In genomic region chr1:240356568-240356967, GRCh38 we compare ENCODE assay signal across 30 cellular contexts.
"Had no signal": no experiment of that assay in that cellular context is flagged by ENCODE, and none has a peak within 500 bp of the region (broad histone marks: within the 10 kb centered on the region; RNA-seq: fewer than 3 reads in every experiment).

No MANE protein-coding gene starts in this region.

- H3K4me1 ChIP-seq: esophagus muscularis mucosa, heart right ventricle, psoas muscle, tibial nerve, upper lobe of left lung had no signal

- DNase-seq: dermis blood vessel endothelial cell; effector memory CD4-positive, alpha-beta T cell; foreskin melanocyte; glutamatergic neuron; heart right ventricle; hippocampal formation; islet precursor cell; kidney glomerular epithelial cell; left colon; natural killer cell; occipital lobe; ovary; posterior cingulate gyrus; psoas muscle; right cardiac atrium; sigmoid colon; stimulated activated CD4-positive, alpha-beta T cell treated with anti-CD3 and anti-CD28 coated beads, Interleukin-15, amount 100 ng/mL, for 24 hours; stimulated activated CD4-positive, alpha-beta T cell treated with anti-CD3 and anti-CD28 coated beads, Interleukin-2, amount 100 ng/mL, for 48 hours; stimulated activated naive B cell treated with anti-CD40 and anti-IgM and Interleukin-4, amounts not matched to agents 10 μg/mL and 1 μg/mL and 100 μg/mL, for 72 hours; upper lobe of left lung had no signal

- H3K4me3 ChIP-seq: coronary artery, esophagus muscularis mucosa, heart right ventricle, lung, ovary, psoas muscle, sigmoid colon, skin epidermis, thoracic aorta, tibial nerve, upper lobe of left lung had no signal

- ATAC-seq: heart right ventricle; left colon; natural killer cell; psoas muscle; right cardiac atrium; stimulated activated naive B cell treated with anti-CD40 and anti-IgM and Interleukin-4, amounts not matched to agents 10 μg/mL and 1 μg/mL and 100 μg/mL, for 72 hours had no signal

- H3K4me1 Mint-ChIP-seq: memory B cell; natural killer cell; stimulated activated naive B cell treated with anti-CD40 and anti-IgM and Interleukin-4, amounts not matched to agents 10 μg/mL and 1 μg/mL and 100 μg/mL, for 72 hours had no signal

- H3K36me3 ChIP-seq: esophagus muscularis mucosa, heart right ventricle, ovary, sigmoid colon, thoracic aorta, upper lobe of left lung had no signal

- H3K9me3 ChIP-seq: esophagus muscularis mucosa, ovary, psoas muscle, sigmoid colon, thoracic aorta, tibial nerve, upper lobe of left lung had no signal

- H3K4me3 Mint-ChIP-seq: memory B cell; natural killer cell; stimulated activated naive B cell treated with anti-CD40 and anti-IgM and Interleukin-4, amounts not matched to agents 10 μg/mL and 1 μg/mL and 100 μg/mL, for 72 hours; stimulated activated naive CD8-positive, alpha-beta T cell treated with anti-CD3 and anti-CD28 coated beads, Interleukin-15, Interleukin-2, amounts not matched to agents 100 ng/mL and 50 ng/mL, for 24 hours had no signal

- FAIRE-seq: endothelial cell of umbilical vein, urothelium cell line had no signal

- H3K27ac Mint-ChIP-seq: memory B cell; natural killer cell; stimulated activated naive B cell treated with anti-CD40 and anti-IgM and Interleukin-4, amounts not matched to agents 10 μg/mL and 1 μg/mL and 100 μg/mL, for 72 hours; stimulated activated naive CD8-positive, alpha-beta T cell treated with anti-CD3 and anti-CD28 coated beads, Interleukin-15, Interleukin-2, amounts not matched to agents 100 ng/mL and 50 ng/mL, for 24 hours had no signal

- H3K27me3 Mint-ChIP-seq: memory B cell; stimulated activated naive B cell treated with anti-CD40 and anti-IgM and Interleukin-4, amounts not matched to agents 10 μg/mL and 1 μg/mL and 100 μg/mL, for 72 hours; stimulated activated naive CD8-positive, alpha-beta T cell treated with anti-CD3 and anti-CD28 coated beads, Interleukin-15, Interleukin-2, amounts not matched to agents 100 ng/mL and 50 ng/mL, for 24 hours had no signal

- H3K36me3 Mint-ChIP-seq: memory B cell; natural killer cell; stimulated activated naive B cell treated with anti-CD40 and anti-IgM and Interleukin-4, amounts not matched to agents 10 μg/mL and 1 μg/mL and 100 μg/mL, for 72 hours had no signal

- H3K27ac ChIP-seq: coronary artery, esophagus muscularis mucosa, heart right ventricle, ovary, psoas muscle, sigmoid colon, skin epidermis, thoracic aorta, tibial nerve, upper lobe of left lung had no signal

- H3K27me3 ChIP-seq: esophagus muscularis mucosa, heart right ventricle, ovary, sigmoid colon, tibial nerve, upper lobe of left lung had no signal
